Comparison of ENCODE assay signal across 1 cellular context in the genomic region with DNA sequence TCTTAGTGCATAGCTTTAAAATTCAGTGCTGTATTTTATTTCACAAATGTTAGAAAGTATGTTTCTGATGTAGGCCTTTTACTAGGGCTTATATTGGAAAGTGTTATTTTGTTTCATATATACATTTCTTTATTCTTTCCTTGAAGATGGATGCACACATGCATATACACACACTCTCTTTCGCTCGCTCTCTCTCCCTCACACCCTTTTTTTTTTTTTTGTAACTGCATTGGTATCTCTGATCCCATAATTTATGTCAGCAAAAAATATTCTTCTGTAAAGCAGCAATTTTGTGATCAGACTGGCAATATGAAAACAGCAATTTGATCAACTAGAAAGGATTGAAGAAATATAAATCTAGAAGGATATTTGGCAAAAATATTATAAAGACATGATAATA.
TF ChIP-seq lines count a peak whose summit lies in the region.

No MANE protein-coding gene starts in this region.

TF ChIP-seq in neural cell, 6 proteins besides CTCF, POLR2A, EP300 and RAD21:
- TF ChIP-seq REST (IDR thresholded peaks at IDR 0.05; ENCODE audit: borderline replicate concordance) (no peak), SMC3 (conservative IDR thresholded peaks at IDR 0.05; ENCODE audit: poor library complexity) (no peak), MXI1 (conservative IDR thresholded peaks at IDR 0.05; ENCODE audit: poor library complexity, severe bottlenecking) (no peak), EZH2 (IDR thresholded peaks at IDR 0.05; ENCODE audit: borderline replicate concordance, insufficient read depth, low read length, poor library complexity, severe bottlenecking) (no peak), TAF1 (IDR thresholded peaks at IDR 0.05; ENCODE audit: low read depth) (no peak), POLR2AphosphoS5 (IDR thresholded peaks at IDR 0.05) (no peak)
